1 cellular context compared by ENCODE assay signal in the genomic region with DNA sequence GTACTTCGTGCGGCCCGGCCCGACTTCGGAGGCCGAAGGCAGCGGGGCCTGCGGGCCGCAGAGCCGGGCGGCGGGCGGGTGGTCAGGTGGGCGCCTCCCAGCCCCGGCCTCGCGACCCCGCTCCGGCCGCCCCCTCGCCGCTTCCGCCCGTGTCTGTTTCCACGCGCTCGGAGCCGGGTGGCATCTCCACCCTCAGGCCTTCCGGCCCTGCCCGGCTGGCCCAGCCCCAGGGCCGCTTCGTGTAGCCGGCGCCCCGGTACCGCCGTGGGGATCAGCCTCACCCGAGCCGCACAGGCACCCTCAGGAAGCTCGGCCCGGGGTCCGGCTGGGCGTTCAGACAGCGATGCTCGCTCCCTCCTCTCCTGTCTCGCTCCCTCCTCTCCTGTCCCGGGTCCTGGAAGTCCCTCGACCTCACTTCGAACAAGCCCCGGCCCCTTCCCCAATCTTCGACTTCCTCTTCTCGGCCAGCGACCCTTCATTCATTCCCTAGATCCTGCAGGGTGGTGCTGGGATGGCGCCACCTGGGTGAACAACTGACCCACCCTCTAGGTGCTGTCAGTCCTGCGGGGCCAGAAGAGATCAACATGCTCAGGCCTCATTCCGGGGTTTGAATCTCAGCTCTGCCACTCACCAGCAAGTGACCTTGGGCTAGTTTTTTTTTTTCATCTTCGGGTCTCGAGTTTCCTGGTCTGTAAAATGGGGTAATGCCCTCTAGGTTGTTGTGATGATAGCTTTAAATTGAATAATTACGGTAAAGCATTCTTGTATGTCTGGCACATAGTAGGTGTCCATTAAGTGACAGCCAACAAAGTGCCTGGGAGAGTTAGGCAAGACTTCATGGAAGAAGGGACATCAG.
A peak's percentile ranks its signal among the peaks of the same experiment; 100 is the strongest.
TF ChIP-seq lines count a peak whose summit lies in the region.

No MANE protein-coding gene starts in this region.

TF ChIP-seq in HepG2, 621 proteins besides CTCF, POLR2A, EP300 and RAD21 (continued from another document and continues in another):
- TF ChIP-seq, protein P1, sequence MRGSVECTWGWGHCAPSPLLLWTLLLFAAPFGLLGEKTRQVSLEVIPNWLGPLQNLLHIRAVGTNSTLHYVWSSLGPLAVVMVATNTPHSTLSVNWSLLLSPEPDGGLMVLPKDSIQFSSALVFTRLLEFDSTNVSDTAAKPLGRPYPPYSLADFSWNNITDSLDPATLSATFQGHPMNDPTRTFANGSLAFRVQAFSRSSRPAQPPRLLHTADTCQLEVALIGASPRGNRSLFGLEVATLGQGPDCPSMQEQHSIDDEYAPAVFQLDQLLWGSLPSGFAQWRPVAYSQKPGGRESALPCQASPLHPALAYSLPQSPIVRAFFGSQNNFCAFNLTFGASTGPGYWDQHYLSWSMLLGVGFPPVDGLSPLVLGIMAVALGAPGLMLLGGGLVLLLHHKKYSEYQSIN (CRISPR knock-in tag; IDR thresholded peaks at IDR 0.05; ENCODE audit: borderline replicate concordance), result 0 out of 2 replicates have a peak, but pooled peaks have one; percentile 1
- TF ChIP-seq, protein P2, sequence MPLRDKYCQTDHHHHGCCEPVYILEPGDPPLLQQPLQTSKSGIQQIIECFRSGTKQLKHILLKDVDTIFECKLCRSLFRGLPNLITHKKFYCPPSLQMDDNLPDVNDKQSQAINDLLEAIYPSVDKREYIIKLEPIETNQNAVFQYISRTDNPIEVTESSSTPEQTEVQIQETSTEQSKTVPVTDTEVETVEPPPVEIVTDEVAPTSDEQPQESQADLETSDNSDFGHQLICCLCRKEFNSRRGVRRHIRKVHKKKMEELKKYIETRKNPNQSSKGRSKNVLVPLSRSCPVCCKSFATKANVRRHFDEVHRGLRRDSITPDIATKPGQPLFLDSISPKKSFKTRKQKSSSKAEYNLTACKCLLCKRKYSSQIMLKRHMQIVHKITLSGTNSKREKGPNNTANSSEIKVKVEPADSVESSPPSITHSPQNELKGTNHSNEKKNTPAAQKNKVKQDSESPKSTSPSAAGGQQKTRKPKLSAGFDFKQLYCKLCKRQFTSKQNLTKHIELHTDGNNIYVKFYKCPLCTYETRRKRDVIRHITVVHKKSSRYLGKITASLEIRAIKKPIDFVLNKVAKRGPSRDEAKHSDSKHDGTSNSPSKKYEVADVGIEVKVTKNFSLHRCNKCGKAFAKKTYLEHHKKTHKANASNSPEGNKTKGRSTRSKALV (CRISPR knock-in tag; IDR thresholded peaks at IDR 0.05), result peak; percentile 54; the same call in 1 of the 2 replicates
- TF ChIP-seq, protein P3, sequence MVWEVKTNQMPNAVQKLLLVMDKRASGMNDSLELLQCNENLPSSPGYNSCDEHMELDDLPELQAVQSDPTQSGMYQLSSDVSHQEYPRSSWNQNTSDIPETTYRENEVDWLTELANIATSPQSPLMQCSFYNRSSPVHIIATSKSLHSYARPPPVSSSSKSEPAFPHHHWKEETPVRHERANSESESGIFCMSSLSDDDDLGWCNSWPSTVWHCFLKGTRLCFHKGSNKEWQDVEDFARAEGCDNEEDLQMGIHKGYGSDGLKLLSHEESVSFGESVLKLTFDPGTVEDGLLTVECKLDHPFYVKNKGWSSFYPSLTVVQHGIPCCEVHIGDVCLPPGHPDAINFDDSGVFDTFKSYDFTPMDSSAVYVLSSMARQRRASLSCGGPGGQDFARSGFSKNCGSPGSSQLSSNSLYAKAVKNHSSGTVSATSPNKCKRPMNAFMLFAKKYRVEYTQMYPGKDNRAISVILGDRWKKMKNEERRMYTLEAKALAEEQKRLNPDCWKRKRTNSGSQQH (CRISPR knock-in tag; IDR thresholded peaks at IDR 0.05; ENCODE audit: low read depth), result peak; percentile 98
- TF ChIP-seq MYNN (CRISPR knock-in tag; IDR thresholded peaks at IDR 0.05; ENCODE audit: low read depth), result peak; percentile 78; the same call in 1 of the 2 replicates
- TF ChIP-seq, protein P4, sequence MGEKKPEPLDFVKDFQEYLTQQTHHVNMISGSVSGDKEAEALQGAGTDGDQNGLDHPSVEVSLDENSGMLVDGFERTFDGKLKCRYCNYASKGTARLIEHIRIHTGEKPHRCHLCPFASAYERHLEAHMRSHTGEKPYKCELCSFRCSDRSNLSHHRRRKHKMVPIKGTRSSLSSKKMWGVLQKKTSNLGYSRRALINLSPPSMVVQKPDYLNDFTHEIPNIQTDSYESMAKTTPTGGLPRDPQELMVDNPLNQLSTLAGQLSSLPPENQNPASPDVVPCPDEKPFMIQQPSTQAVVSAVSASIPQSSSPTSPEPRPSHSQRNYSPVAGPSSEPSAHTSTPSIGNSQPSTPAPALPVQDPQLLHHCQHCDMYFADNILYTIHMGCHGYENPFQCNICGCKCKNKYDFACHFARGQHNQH (CRISPR knock-in tag; IDR thresholded peaks at IDR 0.05), result peak; percentile 38; the same call in 1 of the 2 replicates
- peak; percentile 13; the same call in 1 of the 2 replicates for TF ChIP-seq YEATS4 (CRISPR knock-in tag; IDR thresholded peaks at IDR 0.05; ENCODE audit: borderline replicate concordance)
- peak; percentile 91 for TF ChIP-seq AGO2 (optimal IDR thresholded peaks at IDR 0.05; ENCODE audit: low read depth, low read length)
- TF ChIP-seq SKI (IDR thresholded peaks at IDR 0.05; ENCODE audit: partially characterized antibody), result no peak
- TF ChIP-seq ZNF326 (CRISPR knock-in tag; IDR thresholded peaks at IDR 0.05; ENCODE audit: borderline replicate concordance), result no peak
- TF ChIP-seq ZNF160 (CRISPR knock-in tag; IDR thresholded peaks at IDR 0.05), result no peak; the same call in none of the 2 replicates
- TF ChIP-seq ZNF3 (CRISPR knock-in tag; IDR thresholded peaks at IDR 0.05), result no peak
- no peak for TF ChIP-seq HNRNPUL1 (IDR thresholded peaks at IDR 0.05; ENCODE audit: low read depth, low read length)
- TF ChIP-seq, protein P5, sequence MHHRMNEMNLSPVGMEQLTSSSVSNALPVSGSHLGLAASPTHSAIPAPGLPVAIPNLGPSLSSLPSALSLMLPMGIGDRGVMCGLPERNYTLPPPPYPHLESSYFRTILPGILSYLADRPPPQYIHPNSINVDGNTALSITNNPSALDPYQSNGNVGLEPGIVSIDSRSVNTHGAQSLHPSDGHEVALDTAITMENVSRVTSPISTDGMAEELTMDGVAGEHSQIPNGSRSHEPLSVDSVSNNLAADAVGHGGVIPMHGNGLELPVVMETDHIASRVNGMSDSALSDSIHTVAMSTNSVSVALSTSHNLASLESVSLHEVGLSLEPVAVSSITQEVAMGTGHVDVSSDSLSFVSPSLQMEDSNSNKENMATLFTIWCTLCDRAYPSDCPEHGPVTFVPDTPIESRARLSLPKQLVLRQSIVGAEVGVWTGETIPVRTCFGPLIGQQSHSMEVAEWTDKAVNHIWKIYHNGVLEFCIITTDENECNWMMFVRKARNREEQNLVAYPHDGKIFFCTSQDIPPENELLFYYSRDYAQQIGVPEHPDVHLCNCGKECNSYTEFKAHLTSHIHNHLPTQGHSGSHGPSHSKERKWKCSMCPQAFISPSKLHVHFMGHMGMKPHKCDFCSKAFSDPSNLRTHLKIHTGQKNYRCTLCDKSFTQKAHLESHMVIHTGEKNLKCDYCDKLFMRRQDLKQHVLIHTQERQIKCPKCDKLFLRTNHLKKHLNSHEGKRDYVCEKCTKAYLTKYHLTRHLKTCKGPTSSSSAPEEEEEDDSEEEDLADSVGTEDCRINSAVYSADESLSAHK (CRISPR knock-in tag; IDR thresholded peaks at IDR 0.05; ENCODE audit: borderline replicate concordance), result no peak
- TF ChIP-seq MAFK (conservative IDR thresholded peaks at IDR 0.05 in 1 of 2, IDR thresholded peaks at IDR 0.05 in 1 of 2; ENCODE audit: low read length in 2 of 2), result no peak
- TF ChIP-seq RFXANK (CRISPR knock-in tag; IDR thresholded peaks at IDR 0.05), result no peak
- no peak for TF ChIP-seq MLLT10 (CRISPR knock-in tag; IDR thresholded peaks at IDR 0.05)
- TF ChIP-seq ZNF432 (CRISPR knock-in tag; IDR thresholded peaks at IDR 0.05; ENCODE audit: borderline replicate concordance), result no peak; the same call in 1 of the 2 replicates
- TF ChIP-seq, protein P6, sequence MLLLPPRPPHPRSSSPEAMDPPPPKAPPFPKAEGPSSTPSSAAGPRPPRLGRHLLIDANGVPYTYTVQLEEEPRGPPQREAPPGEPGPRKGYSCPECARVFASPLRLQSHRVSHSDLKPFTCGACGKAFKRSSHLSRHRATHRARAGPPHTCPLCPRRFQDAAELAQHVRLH (CRISPR knock-in tag; IDR thresholded peaks at IDR 0.05; ENCODE audit: borderline replicate concordance, low read depth), result 0 out of 2 replicates have a peak, but pooled peaks have one; percentile 17
- no peak for TF ChIP-seq HMGA1 (CRISPR knock-in tag; conservative IDR thresholded peaks at IDR 0.05)
- TF ChIP-seq SRF (IDR thresholded peaks at IDR 0.05; ENCODE audit: low read depth, low read length), result no peak
- TF ChIP-seq, protein P7, sequence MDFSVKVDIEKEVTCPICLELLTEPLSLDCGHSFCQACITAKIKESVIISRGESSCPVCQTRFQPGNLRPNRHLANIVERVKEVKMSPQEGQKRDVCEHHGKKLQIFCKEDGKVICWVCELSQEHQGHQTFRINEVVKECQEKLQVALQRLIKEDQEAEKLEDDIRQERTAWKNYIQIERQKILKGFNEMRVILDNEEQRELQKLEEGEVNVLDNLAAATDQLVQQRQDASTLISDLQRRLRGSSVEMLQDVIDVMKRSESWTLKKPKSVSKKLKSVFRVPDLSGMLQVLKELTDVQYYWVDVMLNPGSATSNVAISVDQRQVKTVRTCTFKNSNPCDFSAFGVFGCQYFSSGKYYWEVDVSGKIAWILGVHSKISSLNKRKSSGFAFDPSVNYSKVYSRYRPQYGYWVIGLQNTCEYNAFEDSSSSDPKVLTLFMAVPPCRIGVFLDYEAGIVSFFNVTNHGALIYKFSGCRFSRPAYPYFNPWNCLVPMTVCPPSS (IDR thresholded peaks at IDR 0.05), result no peak
- TF ChIP-seq, protein P8, sequence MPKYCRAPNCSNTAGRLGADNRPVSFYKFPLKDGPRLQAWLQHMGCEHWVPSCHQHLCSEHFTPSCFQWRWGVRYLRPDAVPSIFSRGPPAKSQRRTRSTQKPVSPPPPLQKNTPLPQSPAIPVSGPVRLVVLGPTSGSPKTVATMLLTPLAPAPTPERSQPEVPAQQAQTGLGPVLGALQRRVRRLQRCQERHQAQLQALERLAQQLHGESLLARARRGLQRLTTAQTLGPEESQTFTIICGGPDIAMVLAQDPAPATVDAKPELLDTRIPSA (CRISPR knock-in tag; IDR thresholded peaks at IDR 0.05; ENCODE audit: borderline replicate concordance), result no peak
- TF ChIP-seq, protein P9, sequence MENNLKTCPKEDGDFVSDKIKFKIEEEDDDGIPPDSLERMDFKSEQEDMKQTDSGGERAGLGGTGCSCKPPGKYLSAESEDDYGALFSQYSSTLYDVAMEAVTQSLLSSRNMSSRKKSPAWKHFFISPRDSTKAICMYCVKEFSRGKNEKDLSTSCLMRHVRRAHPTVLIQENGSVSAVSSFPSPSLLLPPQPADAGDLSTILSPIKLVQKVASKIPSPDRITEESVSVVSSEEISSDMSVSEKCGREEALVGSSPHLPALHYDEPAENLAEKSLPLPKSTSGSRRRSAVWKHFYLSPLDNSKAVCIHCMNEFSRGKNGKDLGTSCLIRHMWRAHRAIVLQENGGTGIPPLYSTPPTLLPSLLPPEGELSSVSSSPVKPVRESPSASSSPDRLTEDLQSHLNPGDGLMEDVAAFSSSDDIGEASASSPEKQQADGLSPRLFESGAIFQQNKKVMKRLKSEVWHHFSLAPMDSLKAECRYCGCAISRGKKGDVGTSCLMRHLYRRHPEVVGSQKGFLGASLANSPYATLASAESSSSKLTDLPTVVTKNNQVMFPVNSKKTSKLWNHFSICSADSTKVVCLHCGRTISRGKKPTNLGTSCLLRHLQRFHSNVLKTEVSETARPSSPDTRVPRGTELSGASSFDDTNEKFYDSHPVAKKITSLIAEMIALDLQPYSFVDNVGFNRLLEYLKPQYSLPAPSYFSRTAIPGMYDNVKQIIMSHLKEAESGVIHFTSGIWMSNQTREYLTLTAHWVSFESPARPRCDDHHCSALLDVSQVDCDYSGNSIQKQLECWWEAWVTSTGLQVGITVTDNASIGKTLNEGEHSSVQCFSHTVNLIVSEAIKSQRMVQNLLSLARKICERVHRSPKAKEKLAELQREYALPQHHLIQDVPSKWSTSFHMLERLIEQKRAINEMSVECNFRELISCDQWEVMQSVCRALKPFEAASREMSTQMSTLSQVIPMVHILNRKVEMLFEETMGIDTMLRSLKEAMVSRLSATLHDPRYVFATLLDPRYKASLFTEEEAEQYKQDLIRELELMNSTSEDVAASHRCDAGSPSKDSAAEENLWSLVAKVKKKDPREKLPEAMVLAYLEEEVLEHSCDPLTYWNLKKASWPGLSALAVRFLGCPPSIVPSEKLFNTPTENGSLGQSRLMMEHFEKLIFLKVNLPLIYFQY (CRISPR knock-in tag; IDR thresholded peaks at IDR 0.05; ENCODE audit: borderline replicate concordance), result no peak
- TF ChIP-seq, protein P10, sequence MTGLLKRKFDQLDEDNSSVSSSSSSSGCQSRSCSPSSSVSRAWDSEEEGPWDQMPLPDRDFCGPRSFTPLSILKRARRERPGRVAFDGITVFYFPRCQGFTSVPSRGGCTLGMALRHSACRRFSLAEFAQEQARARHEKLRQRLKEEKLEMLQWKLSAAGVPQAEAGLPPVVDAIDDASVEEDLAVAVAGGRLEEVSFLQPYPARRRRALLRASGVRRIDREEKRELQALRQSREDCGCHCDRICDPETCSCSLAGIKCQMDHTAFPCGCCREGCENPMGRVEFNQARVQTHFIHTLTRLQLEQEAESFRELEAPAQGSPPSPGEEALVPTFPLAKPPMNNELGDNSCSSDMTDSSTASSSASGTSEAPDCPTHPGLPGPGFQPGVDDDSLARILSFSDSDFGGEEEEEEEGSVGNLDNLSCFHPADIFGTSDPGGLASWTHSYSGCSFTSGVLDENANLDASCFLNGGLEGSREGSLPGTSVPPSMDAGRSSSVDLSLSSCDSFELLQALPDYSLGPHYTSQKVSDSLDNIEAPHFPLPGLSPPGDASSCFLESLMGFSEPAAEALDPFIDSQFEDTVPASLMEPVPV (CRISPR knock-in tag; IDR thresholded peaks at IDR 0.05), result 0 out of 2 replicates have a peak, but pooled peaks have one; percentile 45
- TF ChIP-seq ZNF577 (CRISPR knock-in tag; IDR thresholded peaks at IDR 0.05; ENCODE audit: borderline replicate concordance, low read depth), result no peak
- no peak for TF ChIP-seq ZNF761 (CRISPR knock-in tag; conservative IDR thresholded peaks at IDR 0.05)
- 0 out of 2 replicates have a peak, but pooled peaks have one; percentile 8 for TF ChIP-seq PHF20 (CRISPR knock-in tag; IDR thresholded peaks at IDR 0.05)
- TF ChIP-seq, protein P11, sequence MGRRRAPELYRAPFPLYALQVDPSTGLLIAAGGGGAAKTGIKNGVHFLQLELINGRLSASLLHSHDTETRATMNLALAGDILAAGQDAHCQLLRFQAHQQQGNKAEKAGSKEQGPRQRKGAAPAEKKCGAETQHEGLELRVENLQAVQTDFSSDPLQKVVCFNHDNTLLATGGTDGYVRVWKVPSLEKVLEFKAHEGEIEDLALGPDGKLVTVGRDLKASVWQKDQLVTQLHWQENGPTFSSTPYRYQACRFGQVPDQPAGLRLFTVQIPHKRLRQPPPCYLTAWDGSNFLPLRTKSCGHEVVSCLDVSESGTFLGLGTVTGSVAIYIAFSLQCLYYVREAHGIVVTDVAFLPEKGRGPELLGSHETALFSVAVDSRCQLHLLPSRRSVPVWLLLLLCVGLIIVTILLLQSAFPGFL (CRISPR knock-in tag; IDR thresholded peaks at IDR 0.05), result no peak
- TF ChIP-seq ZNF17 (CRISPR knock-in tag; IDR thresholded peaks at IDR 0.05), result no peak
- peak; percentile 68; the same call in 1 of the 2 replicates for TF ChIP-seq KDM1A (CRISPR knock-in tag; IDR thresholded peaks at IDR 0.05)
- TF ChIP-seq ZNF678 (CRISPR knock-in tag; IDR thresholded peaks at IDR 0.05), result peak; percentile 49
- no peak for TF ChIP-seq ELF4 (CRISPR knock-in tag; IDR thresholded peaks at IDR 0.05; ENCODE audit: borderline replicate concordance)
